In the genomic region with DNA sequence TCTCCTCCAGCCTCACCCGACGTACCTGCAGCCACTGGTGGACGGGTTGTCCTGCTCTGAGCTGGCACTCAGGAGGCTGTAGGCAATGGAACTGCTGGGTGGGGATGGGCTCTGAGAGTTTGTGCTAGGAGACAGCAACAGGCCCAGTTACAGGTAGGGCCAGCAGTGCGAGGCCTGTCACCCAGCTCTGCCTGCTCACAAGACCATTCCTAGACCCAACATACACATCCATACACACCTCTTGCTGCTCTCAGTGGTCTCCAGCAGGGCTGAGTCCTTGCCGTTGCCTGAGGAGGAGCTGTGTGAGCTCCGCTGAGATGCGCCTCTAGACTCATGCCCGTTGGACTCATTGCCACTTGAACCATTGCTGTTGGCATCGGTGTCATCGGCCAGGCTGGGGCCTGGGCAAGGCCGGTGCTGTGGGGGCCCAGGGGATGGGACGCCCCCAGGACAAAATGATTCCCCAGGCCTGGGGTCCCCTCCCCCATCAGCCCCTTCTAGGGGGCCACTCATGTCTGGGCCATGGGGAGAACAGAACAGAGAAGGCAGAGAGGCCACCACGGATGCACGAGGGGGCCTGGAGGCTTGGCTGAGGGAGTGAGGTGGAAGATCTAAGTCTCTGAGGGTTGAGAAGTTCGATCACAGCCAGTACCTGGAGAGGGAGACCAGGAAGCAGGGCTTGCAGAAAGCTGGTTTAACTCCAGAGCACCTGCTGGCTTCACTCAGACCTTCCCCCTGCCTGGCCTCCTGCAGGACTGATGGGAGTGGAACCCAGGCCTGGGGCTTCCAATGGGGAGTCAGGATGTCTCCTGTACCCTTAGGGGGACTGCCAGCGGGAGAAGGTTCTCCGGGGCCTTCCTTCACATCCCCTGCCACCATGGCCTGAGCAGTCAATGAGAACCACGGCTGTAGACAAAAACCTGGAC, we compare ENCODE assay signal across 1 cellular context.
TF ChIP-seq lines count a peak whose summit lies in the region.

No MANE protein-coding gene starts in this region.

TF ChIP-seq in SK-N-SH, 30 proteins besides CTCF, POLR2A, EP300 and RAD21:
- TF ChIP-seq NFIC (IDR thresholded peaks at IDR 0.05; ENCODE audit: borderline replicate concordance) (no peak), MEF2A (IDR thresholded peaks at IDR 0.05; ENCODE audit: borderline replicate concordance, low read depth) (no peak), EZH2phosphoT487 (IDR thresholded peaks at IDR 0.05; ENCODE audit: borderline replicate concordance, low read depth) (no peak), SIN3A (IDR thresholded peaks at IDR 0.05; ENCODE audit: borderline replicate concordance, low read depth, low read length) (no peak), FOXM1 (IDR thresholded peaks at IDR 0.05; ENCODE audit: low read depth) (no peak), TEAD4 (IDR thresholded peaks at IDR 0.05; ENCODE audit: borderline replicate concordance, insufficient read depth) (no peak), FOXJ3 (CRISPR knock-in tag; IDR thresholded peaks at IDR 0.05) (no peak), RXRA (IDR thresholded peaks at IDR 0.05; ENCODE audit: borderline replicate concordance, low read depth) (no peak), TAF1 (IDR thresholded peaks at IDR 0.05; ENCODE audit: borderline replicate concordance, low read depth, low read length) (no peak), YY1 (IDR thresholded peaks at IDR 0.05; ENCODE audit: low read depth) (no peak), IRF3 (IDR thresholded peaks at IDR 0.05; ENCODE audit: low read depth, low read length) (no peak), USF1 (IDR thresholded peaks at IDR 0.05; ENCODE audit: borderline replicate concordance, low read depth) (no peak)
